ENCODE assay signal across 9 cellular contexts in genomic region chr5:66864240-66864884, GRCh38.
A peak's percentile ranks its signal among the peaks of the same experiment; 100 is the strongest.
DNase-seq lines count a peak whose midpoint lies in the region; ATAC-seq and TF ChIP-seq lines count a peak whose summit lies in the region.
"Had no signal": no experiment of that assay in that cellular context is flagged by ENCODE, and none has a peak within 500 bp of the region (broad histone marks: within the 10 kb centered on the region; RNA-seq: fewer than 3 reads in every experiment).

No MANE protein-coding gene starts in this region.

- no peaks in the 10 kb centered on the region for H3K4me1 ChIP-seq in mucosa of descending colon (ENCODE audit: low read depth)
- H3K4me1 ChIP-seq: BLaER1 had no signal

- no peak overlapping the region for H3K27ac ChIP-seq in brain microvascular endothelial cell
- H3K27ac ChIP-seq: BLaER1 had no signal

- no peak overlapping the region for H3K4me3 ChIP-seq in MG63
- no peak overlapping the region for H3K4me3 ChIP-seq in brain microvascular endothelial cell (ENCODE audit: low read depth, low read length)
- H3K4me3 ChIP-seq in mucosa of descending colon, result no peak overlapping the region
- H3K4me3 ChIP-seq: BLaER1 had no signal

- peaks cover 5% of the 10 kb centered on the region for H3K27me3 ChIP-seq in MG63
- no peaks in the 10 kb centered on the region for H3K27me3 ChIP-seq in brain microvascular endothelial cell (replicated peaks)
- H3K27me3 ChIP-seq: BLaER1 had no signal

- in situ Hi-C loops in brain microvascular endothelial cell (cut with HindIII; ENCODE audit: low pct_ligation_motif_present, low sequenced_read_pairs), result no loop called here

- ATAC-seq in mucosa of descending colon (peak; percentile 47), HG03342 (IDR thresholded peaks at IDR 0.05; ENCODE audit: unreplicated experiment) (no peak)

- intact Hi-C loops in mucosa of descending colon (cut with DNase I, micrococcal nuclease), result no loop called here

- peak; percentile 5 for DNase-seq in NCI-H2196 (lab: John Stamatoyannopoulos, UW; ENCODE audit: unreplicated experiment)
- DNase-seq in NCI-H2196 treated with DMSO at 0.1 percent for 48 hours (lab: John Stamatoyannopoulos, UW; ENCODE audit: unreplicated experiment), result no peak
- peak; percentile 4 for DNase-seq in MG63
- DNase-seq in brain microvascular endothelial cell, result peak; percentile 76
- peak in 1 of 3 donors; percentile 69 for DNase-seq in mucosa of descending colon
- no peak for DNase-seq in AG08396 (ENCODE audit: low spot score)
- DNase-seq in NCI-H2107 (lab: John Stamatoyannopoulos, UW), result no peak

- no peaks in the 10 kb centered on the region for H3K36me3 ChIP-seq in MG63
- H3K36me3 ChIP-seq in brain microvascular endothelial cell (replicated peaks), result no peaks in the 10 kb centered on the region
- no peaks in the 10 kb centered on the region for H3K36me3 ChIP-seq in mucosa of descending colon (ENCODE audit: low read depth)
- H3K36me3 ChIP-seq: BLaER1 had no signal

- TF ChIP-seq CTCF in brain microvascular endothelial cell (IDR thresholded peaks at IDR 0.05; ENCODE audit: low read depth, low read length, missing control alignments) (peak; percentile 91), mucosa of descending colon (IDR thresholded peaks at IDR 0.05) (no peak)

- H3K9me3 ChIP-seq in MG63, result no peaks in the 10 kb centered on the region
- no peaks in the 10 kb centered on the region for H3K9me3 ChIP-seq in mucosa of descending colon
- H3K9me3 ChIP-seq: BLaER1 had no signal

Comparison
In these comparisons a context has a peak if more than half of its experiments do, and no peak if none do; other contexts are left out.
1. DNase-seq: peak in NCI-H2196 (single experiment), MG63 (single experiment) and brain microvascular endothelial cell (single experiment); none in NCI-H2196 treated with DMSO at 0.1 percent for 48 hours (single experiment), AG08396 (single experiment) and NCI-H2107 (single experiment).